In the genomic region with DNA sequence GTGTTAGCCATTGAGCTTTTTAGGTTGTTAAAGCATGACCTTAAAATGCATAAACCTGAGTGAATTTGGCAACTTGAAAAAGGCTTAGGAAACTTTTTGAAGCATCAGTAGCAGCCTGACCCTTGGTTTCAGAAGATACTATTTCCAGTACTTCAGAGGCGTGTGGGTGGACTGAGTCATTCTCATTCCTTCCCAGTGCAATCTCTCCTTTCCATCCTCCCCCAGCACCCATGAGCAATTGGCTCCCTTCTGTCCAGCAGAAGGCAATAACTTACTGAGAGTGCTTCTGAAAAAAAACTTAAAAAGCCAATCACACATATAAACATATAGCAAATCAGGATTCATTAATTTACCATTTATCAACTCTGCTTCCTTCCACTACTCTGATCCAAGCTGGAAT, we compare ENCODE assay signal across 15 cellular contexts.
DNase-seq lines count a peak whose midpoint lies in the region; ATAC-seq and TF ChIP-seq lines count a peak whose summit lies in the region.
"Had no signal": no experiment of that assay in that cellular context is flagged by ENCODE, and none has a peak within 500 bp of the region (broad histone marks: within the 10 kb centered on the region; RNA-seq: fewer than 3 reads in every experiment).

No MANE protein-coding gene starts in this region.

- H3F3A ChIP-seq in GM23248 (ENCODE audit: insufficient read depth), result no peaks in the 10 kb centered on the region

- H3K9ac ChIP-seq in GM23248, result no peak overlapping the region

- no peaks in the 10 kb centered on the region for H3K9me2 ChIP-seq in GM23248 (ENCODE audit: insufficient read depth)

- H3K4me2 ChIP-seq in GM23248 (ENCODE audit: unreplicated experiment), result no peak overlapping the region

- WGBS in GM23248 (ENCODE audit: low coverage in 1 of 2, low lambda C conversion rate in 2 of 2, missing lambda C conversion rate in 2 of 2), 2 experiments, result 4 to 5% methylated on average over 1 of the region's 1 CpG

- H4K20me1 ChIP-seq in GM23248 (ENCODE audit: insufficient read depth), result no peaks in the 10 kb centered on the region

- BruUV-seq in A673 (replicated peaks; lab: Mats Ljungman, UMichigan), result no TSS peak

- intact Hi-C loops in A673 (cut with micrococcal nuclease; ENCODE audit: unreplicated experiment), result no loop called here

- H3K9me3 ChIP-seq in GM23248 (ENCODE audit: low read depth) (no peaks in the 10 kb centered on the region), A673 (ENCODE audit: low read depth, low read length, poor library complexity, severe bottlenecking) (no peaks in the 10 kb centered on the region)
- H3K9me3 ChIP-seq: Caco-2, HAP-1 had no signal

- in situ Hi-C loops in GM23248 (cut with MboI), result no loop called here

- POLR2A ChIA-PET in A673 (lab: Charles Lee; ENCODE audit: low non-redundant PET), result no interaction called here

- TF ChIP-seq CTCF in fibroblast of the aortic adventitia (IDR thresholded peaks at IDR 0.05; ENCODE audit: insufficient read depth, low read length), result no peak
- no peak for TF ChIP-seq CTCF in A673 (conservative IDR thresholded peaks at IDR 0.05; ENCODE audit: low read depth, low read length)

- DNase-seq in GM23248 (peak; percentile 69), RKO (ENCODE audit: low spot score) (peak; percentile 3), fibroblast of the aortic adventitia (ENCODE audit: low read depth) (peak; percentile 7), stromal cell of bone marrow (ENCODE audit: low read depth) (peak; percentile 48), A673 (ENCODE audit: low spot score) (no peak), NCI-H2029 treated with DMSO at 0.1 percent for 48 hours (lab: John Stamatoyannopoulos, UW) (no peak)
- DNase-seq: Caco-2, IMR-90, NCI-H187 treated with DMSO at 0.1 percent for 48 hours, NCI-H2171, NCI-H510A, SHP77 treated with DMSO at 0.1 percent for 48 hours had no signal

- ATAC-seq in GM21529 (IDR thresholded peaks at IDR 0.05; ENCODE audit: unreplicated experiment), result no peak

- CTCF ChIA-PET in A673 (lab: Charles Lee), result no interaction called here

- H3K36me3 ChIP-seq in GM23248 (ENCODE audit: low read depth) (no peaks in the 10 kb centered on the region), A673 (ENCODE audit: insufficient read depth, low read length, poor library complexity, severe bottlenecking) (no peaks in the 10 kb centered on the region)
- H3K36me3 ChIP-seq: HAP-1 had no signal

- H3K4me1 ChIP-seq in GM23248 (ENCODE audit: insufficient read depth), result peaks cover 2% of the 10 kb centered on the region; the same call in 1 of the 2 replicates
- H3K4me1 ChIP-seq in A673 (ENCODE audit: insufficient read depth, low read length, poor library complexity, severe bottlenecking), result no peaks in the 10 kb centered on the region
- H3K4me1 ChIP-seq: Caco-2, HAP-1 had no signal

- H3K27ac ChIP-seq in GM23248 (peak overlapping the region; percentile 27; the same call in 1 of the 2 replicates), A673 (ENCODE audit: low read depth, low read length, poor library complexity, severe bottlenecking) (no peak overlapping the region)
- H3K27ac ChIP-seq: C4-2B had no signal

- H2AFZ ChIP-seq in GM23248, result no peak overlapping the region

- H3K4me3 ChIP-seq in GM23248 (no peak overlapping the region), fibroblast of the aortic adventitia (ENCODE audit: low read depth, low read length) (no peak overlapping the region), A673 (ENCODE audit: low read depth, low read length, poor library complexity, severe bottlenecking) (no peak overlapping the region)
- H3K4me3 ChIP-seq: HAP-1 had no signal

- no peaks in the 10 kb centered on the region for H3K27me3 ChIP-seq in GM23248 (replicated peaks; ENCODE audit: insufficient read depth)
- no peaks in the 10 kb centered on the region for H3K27me3 ChIP-seq in A673 (replicated peaks; ENCODE audit: insufficient read depth, low read depth, low read length, poor library complexity)

- H3K79me2 ChIP-seq in GM23248 (ENCODE audit: insufficient read depth), result no peaks in the 10 kb centered on the region

Comparison
In these comparisons a context has a peak if more than half of its experiments do, and no peak if none do; other contexts are left out.
1. DNase-seq: peak in GM23248 (single experiment), RKO (single experiment), fibroblast of the aortic adventitia (single experiment) and stromal cell of bone marrow (single experiment); none in A673 (single experiment) and NCI-H2029 treated with DMSO at 0.1 percent for 48 hours (single experiment).